ENCODE assay signal across 23 cellular contexts in genomic region chr6:77038801-77039200, GRCh38.
DNase-seq lines count a peak whose midpoint lies in the region; ATAC-seq and TF ChIP-seq lines count a peak whose summit lies in the region.
"Had no signal": no experiment of that assay in that cellular context is flagged by ENCODE, and none has a peak within 500 bp of the region (broad histone marks: within the 10 kb centered on the region; RNA-seq: fewer than 3 reads in every experiment).

No MANE protein-coding gene starts in this region.

- CTCF ChIA-PET in SK-N-SH (lab: Yijun Ruan, JAX), result no interaction called here

- WGBS in SK-N-SH (ENCODE audit: low lambda C conversion rate), result 17% methylated on average over 3 of the region's 3 CpGs

- no peaks in the 10 kb centered on the region for H3K27me3 Mint-ChIP-seq in activated T-helper 17 cell treated with anti-CD3 and anti-CD28 coated beads, Interleukin-2, amount 50 U/mL, for 72 hours
- H3K27me3 Mint-ChIP-seq: CD4-positive, alpha-beta memory T cell; T-cell had no signal

- H3K4me3 Mint-ChIP-seq in activated T-helper 17 cell treated with anti-CD3 and anti-CD28 coated beads, Interleukin-2, amount 50 U/mL, for 72 hours, result no peak overlapping the region
- H3K4me3 Mint-ChIP-seq: CD4-positive, alpha-beta memory T cell; mesothelial cell of epicardium; neural crest cell; T-cell had no signal

- 0 out of 4 replicates have a peak, but pooled peaks of 1 of the 2 experiments have one; percentile 12 for TF ChIP-seq EP300 in SK-N-SH (IDR thresholded peaks at IDR 0.05; ENCODE audit: borderline replicate concordance in 1 of 2, low read depth in 1 of 2, low read length in 1 of 2)

- peaks cover 18% of the 10 kb centered on the region for H3K9me3 Mint-ChIP-seq in activated T-helper 17 cell treated with anti-CD3 and anti-CD28 coated beads, Interleukin-2, amount 50 U/mL, for 72 hours
- H3K9me3 Mint-ChIP-seq: neural crest cell had no signal

- H3K27me3 ChIP-seq in SK-N-SH (ENCODE audit: insufficient read depth) (no peaks in the 10 kb centered on the region), fibroblast of lung (ENCODE audit: control insufficient read depth, insufficient read depth, low read length) (no peaks in the 10 kb centered on the region), osteoblast (ENCODE audit: insufficient read depth, low read length) (no peaks in the 10 kb centered on the region)
- H3K27me3 ChIP-seq: adrenal gland had no signal

- ATAC-seq in activated T-helper 17 cell treated with anti-CD3 and anti-CD28 coated beads, Interleukin-2, amount 50 U/mL, for 72 hours (replicated peaks), result no peak
- ATAC-seq: left cardiac atrium, Right ventricle myocardium inferior, T-cell had no signal

- H3K9me2 ChIP-seq in SK-N-SH, result no peaks in the 10 kb centered on the region

- peaks cover 10% of the 10 kb centered on the region for H3F3A ChIP-seq in SK-N-SH (replicated peaks; ENCODE audit: insufficient read depth)

- H3K4me1 Mint-ChIP-seq in activated T-helper 17 cell treated with anti-CD3 and anti-CD28 coated beads, Interleukin-2, amount 50 U/mL, for 72 hours, result no peaks in the 10 kb centered on the region
- H3K4me1 Mint-ChIP-seq: CD4-positive, alpha-beta memory T cell; neural crest cell; T-cell had no signal

- H3K36me3 ChIP-seq in SK-N-SH (replicated peaks in 1 of 2; ENCODE audit: control insufficient read depth in 1 of 2, insufficient read depth in 2 of 2, low read length in 1 of 2) (no peaks in the 10 kb centered on the region), fibroblast of lung (ENCODE audit: control insufficient read depth, insufficient read depth, low read length) (no peaks in the 10 kb centered on the region), osteoblast (ENCODE audit: insufficient read depth, low read length) (no peaks in the 10 kb centered on the region)
- H3K36me3 ChIP-seq: adrenal gland had no signal

- POLR2A ChIA-PET in SK-N-SH (lab: Yijun Ruan, JAX), result no interaction called here

- no peak overlapping the region for H3K27ac Mint-ChIP-seq in activated T-helper 17 cell treated with anti-CD3 and anti-CD28 coated beads, Interleukin-2, amount 50 U/mL, for 72 hours
- H3K27ac Mint-ChIP-seq: CD4-positive, alpha-beta memory T cell; mesothelial cell of epicardium; T-cell had no signal

- H3K4me2 ChIP-seq in SK-N-SH (0 out of 2 replicates have a peak overlapping the region, but pooled peaks have one; percentile 39), fibroblast of lung (ENCODE audit: extremely low read depth, insufficient read depth, low read length) (no peak overlapping the region), osteoblast (ENCODE audit: insufficient read depth, low read length) (no peak overlapping the region)

- H3K4me1 ChIP-seq in SK-N-SH (ENCODE audit: control insufficient read depth in 1 of 2, insufficient read depth in 2 of 2, low read depth in 1 of 2, low read length in 1 of 2) (no peaks in the 10 kb centered on the region; a peak in 2 of 4 replicates), fibroblast of lung (ENCODE audit: control insufficient read depth, extremely low read depth, insufficient read depth, low read length) (no peaks in the 10 kb centered on the region), osteoblast (ENCODE audit: insufficient read depth, low read length) (peaks cover 18% of the 10 kb centered on the region)
- H3K4me1 ChIP-seq: adrenal gland had no signal

- H3K9me3 ChIP-seq in SK-N-SH (no peaks in the 10 kb centered on the region), fibroblast of lung (ENCODE audit: control insufficient read depth, insufficient read depth, low read depth, low read length) (no peaks in the 10 kb centered on the region), osteoblast (ENCODE audit: low read depth, low read length) (no peaks in the 10 kb centered on the region)

- no peak overlapping the region for H3K9ac ChIP-seq in SK-N-SH
- no peak overlapping the region for H3K9ac ChIP-seq in fibroblast of lung (ENCODE audit: insufficient read depth, low read length)

- H4K20me1 ChIP-seq in SK-N-SH (ENCODE audit: insufficient read depth) (no peaks in the 10 kb centered on the region), fibroblast of lung (ENCODE audit: control insufficient read depth, extremely low read depth, insufficient read depth, low read length) (no peaks in the 10 kb centered on the region), osteoblast (ENCODE audit: insufficient read depth, low read length) (no peaks in the 10 kb centered on the region)

- H3K79me2 ChIP-seq in SK-N-SH (ENCODE audit: insufficient read depth) (no peaks in the 10 kb centered on the region), fibroblast of lung (ENCODE audit: control insufficient read depth, insufficient read depth, low read length) (no peaks in the 10 kb centered on the region), osteoblast (ENCODE audit: insufficient read depth, low read length) (no peaks in the 10 kb centered on the region)

- H3K27ac ChIP-seq in SK-N-SH (ENCODE audit: low read depth in 2 of 2, low read length in 1 of 2) (peak overlapping the region; percentile 26 to 47), fibroblast of lung (ENCODE audit: insufficient read depth, low read length) (no peak overlapping the region), osteoblast (ENCODE audit: low read depth, low read length) (no peak overlapping the region)
- H3K27ac ChIP-seq: adrenal gland had no signal

- DNase-seq in GM03348 (ENCODE audit: low spot score) (peak; percentile 39), SK-N-SH (no peak), fibroblast of lung (ENCODE audit: low read depth in 2 of 2) (peak; percentile 18 to 70), osteoblast (ENCODE audit: insufficient read length, low spot score, missing footprints) (no peak), SK-N-DZ (ENCODE audit: low spot score) (no peak), hypothalamus (lab: John Stamatoyannopoulos, UW) (no peak)
- DNase-seq in stimulated activated CD4-positive, alpha-beta T cell treated with anti-CD3 and anti-CD28 coated beads, Interleukin-4, amount 100 ng/mL, for 24 hours, result no peak
- DNase-seq: activated CD4-positive, alpha-beta T cell treated with anti-CD3 and anti-CD28 coated beads for 48 hours; activated CD8-positive, alpha-beta memory T cell treated with anti-CD3 and anti-CD28 coated beads, Interleukin-2, amount 50 U/mL, for 4 hours; activated gamma-delta T cell; adrenal gland; CD4-positive, alpha-beta memory T cell; foreskin melanocyte; Kasumi-1; left cardiac atrium; NCI-H1105; NCI-H2107; NCI-H510A treated with DMSO at 0.1 percent for 48 hours; T-cell had no signal

- no peak for TF ChIP-seq RAD21 in SK-N-SH (IDR thresholded peaks at IDR 0.05; ENCODE audit: low read length)

- no peak for TF ChIP-seq CTCF in SK-N-SH (IDR thresholded peaks at IDR 0.05)
- no peak for TF ChIP-seq CTCF in fibroblast of lung (conservative IDR thresholded peaks at IDR 0.05 in 1 of 2, IDR thresholded peaks at IDR 0.05 in 1 of 2; ENCODE audit: low read depth in 1 of 2, low read length in 2 of 2)
- no peak for TF ChIP-seq CTCF in osteoblast (IDR thresholded peaks at IDR 0.05; ENCODE audit: extremely low read depth, low read depth, low read length)

- no peaks in the 10 kb centered on the region for H3K36me3 Mint-ChIP-seq in activated T-helper 17 cell treated with anti-CD3 and anti-CD28 coated beads, Interleukin-2, amount 50 U/mL, for 72 hours (ENCODE audit: low read depth)
- H3K36me3 Mint-ChIP-seq: CD4-positive, alpha-beta memory T cell; mesothelial cell of epicardium; T-cell had no signal

- H2AFZ ChIP-seq in SK-N-SH (ENCODE audit: low read depth), result no peak overlapping the region
- H2AFZ ChIP-seq in fibroblast of lung (ENCODE audit: low read length), result no peak overlapping the region
- peak overlapping the region; percentile 15 for H2AFZ ChIP-seq in osteoblast (ENCODE audit: low read length)

- no peak overlapping the region for H3K4me3 ChIP-seq in SK-N-SH (ENCODE audit: low read depth in 2 of 2, low read length in 1 of 2)
- H3K4me3 ChIP-seq in fibroblast of lung (replicated peaks in 1 of 4; ENCODE audit: control extremely low read depth in 1 of 4, insufficient read depth in 1 of 4, low read depth in 3 of 4, low read length in 4 of 4), result no peak overlapping the region
- H3K4me3 ChIP-seq in osteoblast (ENCODE audit: insufficient read depth, low read length), result no peak overlapping the region
- H3K4me3 ChIP-seq: adrenal gland had no signal

TF ChIP-seq in SK-N-SH, 30 proteins besides CTCF, POLR2A, EP300 and RAD21:
- TF ChIP-seq FOSL2 (IDR thresholded peaks at IDR 0.05; ENCODE audit: borderline replicate concordance, low read depth) (peak; percentile 60; the same call in 1 of the 2 replicates), SIN3A (IDR thresholded peaks at IDR 0.05; ENCODE audit: borderline replicate concordance, low read depth, low read length) (no peak), JUND (IDR thresholded peaks at IDR 0.05) (peak; percentile 36; the same call in 1 of the 2 replicates)

Comparison
In these comparisons a context has a peak if more than half of its experiments do, and no peak if none do; other contexts are left out.
1. DNase-seq: peak in GM03348 (single experiment) and fibroblast of lung (2 of 2); none in SK-N-SH (single experiment), osteoblast (single experiment), SK-N-DZ (single experiment), stimulated activated CD4-positive, alpha-beta T cell treated with anti-CD3 and anti-CD28 coated beads, Interleukin-4, amount 100 ng/mL, for 24 hours (single experiment) and hypothalamus (0 of 51).
2. H3K27ac ChIP-seq: peak in SK-N-SH (2 of 2); none in fibroblast of lung (single experiment) and osteoblast (single experiment).